Comparison of ENCODE assay signal across 7 cellular contexts in genomic region chr15:45187894-45188830, GRCh38. TPM values are rescaled to one million over a fixed set of nuclear protein-coding genes. Genes with fewer than 3 reads are reported as not detected.
DNase-seq lines count a peak whose midpoint lies in the region; ATAC-seq and TF ChIP-seq lines count a peak whose summit lies in the region.

A gene with protein sequence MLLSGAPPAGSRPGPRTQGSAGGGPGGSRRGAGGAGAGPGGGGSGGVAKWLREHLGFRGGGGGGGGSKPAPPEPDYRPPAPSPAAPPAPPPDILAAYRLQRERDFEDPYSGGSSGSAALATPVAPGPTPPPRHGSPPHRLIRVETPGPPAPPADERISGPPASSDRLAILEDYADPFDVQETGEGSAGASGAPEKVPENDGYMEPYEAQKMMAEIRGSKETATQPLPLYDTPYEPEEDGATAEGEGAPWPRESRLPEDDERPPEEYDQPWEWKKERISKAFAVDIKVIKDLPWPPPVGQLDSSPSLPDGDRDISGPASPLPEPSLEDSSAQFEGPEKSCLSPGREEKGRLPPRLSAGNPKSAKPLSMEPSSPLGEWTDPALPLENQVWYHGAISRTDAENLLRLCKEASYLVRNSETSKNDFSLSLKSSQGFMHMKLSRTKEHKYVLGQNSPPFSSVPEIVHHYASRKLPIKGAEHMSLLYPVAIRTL (minus strand): TSS chr15:45187966. CDS start chr15:45187951, 15 bp downstream.

- 4% methylated on average over 32 of the region's 57 CpGs for WGBS in mesenchymal stem cell

- peak within 1 kb of the TSS; percentile 6 for H2AK5ac ChIP-seq in mesenchymal stem cell (ENCODE audit: low read length, severe bottlenecking)

- H2AFZ ChIP-seq in mesenchymal stem cell (ENCODE audit: low read depth, low read length): no peak within 1 kb of the TSS

- H3K27me3 ChIP-seq in duodenal mucosa (ENCODE audit: control insufficient read depth in 1 of 2, insufficient read depth in 2 of 2, low read length in 2 of 2) (no peaks in the 10 kb centered on the region), mesenchymal stem cell (ENCODE audit: control insufficient read depth in 1 of 2, insufficient read depth in 1 of 2, low read length in 2 of 2) (peaks cover 9 to 23% of the 10 kb centered on the region in 2 experiments)

- peak within 1 kb of the TSS; percentile 9 for H2BK15ac ChIP-seq in mesenchymal stem cell (ENCODE audit: low read depth, poor library complexity, severe bottlenecking)

- H3K4me3 ChIP-seq in duodenal mucosa (ENCODE audit: low read depth in 1 of 2, low read length in 2 of 2) (peak within 1 kb of the TSS; percentile 84 to 89), mesenchymal stem cell (ENCODE audit: insufficient read depth in 1 of 2, low read depth in 1 of 2, low read length in 2 of 2) (peak within 1 kb of the TSS; percentile 59 to 84)

- no peak for ATAC-seq in HG03095 (IDR thresholded peaks at IDR 0.05; ENCODE audit: unreplicated experiment)

- H3K9ac ChIP-seq in duodenal mucosa (ENCODE audit: low read depth in 1 of 2, low read length in 2 of 2) (peak within 1 kb of the TSS; percentile 72 to 73), mesenchymal stem cell (ENCODE audit: low read length) (peak within 1 kb of the TSS; percentile 82)

- H3K18ac ChIP-seq in mesenchymal stem cell (ENCODE audit: low read depth in 1 of 2, low read length in 2 of 2): peak within 1 kb of the TSS in 1 of 2 experiments; percentile 4

- H3K23ac ChIP-seq in mesenchymal stem cell (ENCODE audit: low read length in 2 of 2): no peak within 1 kb of the TSS

- no peak within 1 kb of the TSS for H4K91ac ChIP-seq in mesenchymal stem cell (ENCODE audit: low read length)

- H2BK12ac ChIP-seq in mesenchymal stem cell (ENCODE audit: low read length in 2 of 2): no peak within 1 kb of the TSS

- peak; percentile 88 for DNase-seq in GM20000 (ENCODE audit: low spot score)
- DNase-seq in NCI-H2171 (lab: John Stamatoyannopoulos, UW): peak; percentile 81
- peak; percentile 68 to 80 for DNase-seq in activated CD4-positive, alpha-beta T cell treated with anti-CD3 and anti-CD28 coated beads, Interleukin-2, amount 50 U/mL, for 24 hours (ENCODE audit: low read depth in 1 of 2, low spot score in 1 of 2)
- DNase-seq in mesenchymal stem cell: peak; percentile 43
- peak; percentile 63 for DNase-seq in stimulated activated CD8-positive, alpha-beta memory T cell treated with anti-CD3 and anti-CD28 coated beads, Interleukin-12 subunit alpha, Interleukin-12 subunit beta, amount 100 ng/mL, for 4 hours (ENCODE audit: low read depth)

- no peak within 1 kb of the TSS for H3K14ac ChIP-seq in mesenchymal stem cell (ENCODE audit: low read length in 2 of 2)

- H2BK120ac ChIP-seq in mesenchymal stem cell (ENCODE audit: low read depth, low read length): peak within 1 kb of the TSS; percentile 45

- H3K36me3 ChIP-seq in duodenal mucosa (ENCODE audit: control insufficient read depth in 1 of 2, insufficient read depth in 2 of 2, low read length in 2 of 2) (no peaks in the 10 kb centered on the region), mesenchymal stem cell (ENCODE audit: control insufficient read depth in 1 of 2, insufficient read depth in 2 of 2, low read depth in 1 of 2, low read length in 2 of 2) (no peaks in the 10 kb centered on the region)

- H3K79me1 ChIP-seq in mesenchymal stem cell (replicated peaks; ENCODE audit: low read length, poor library complexity, severe bottlenecking): peaks cover 12% of the 10 kb centered on the region

- H4K8ac ChIP-seq in mesenchymal stem cell (ENCODE audit: low read length): no peak within 1 kb of the TSS

- H2BK5ac ChIP-seq in mesenchymal stem cell (ENCODE audit: low read depth, low read length, poor library complexity, severe bottlenecking): no peak within 1 kb of the TSS

- peak within 1 kb of the TSS in 1 of 2 experiments; percentile 42 for H3K4ac ChIP-seq in mesenchymal stem cell (ENCODE audit: low read depth in 1 of 2, low read length in 2 of 2)

- H3K9me3 ChIP-seq in duodenal mucosa (ENCODE audit: control insufficient read depth in 1 of 2, low read length in 2 of 2) (no peaks in the 10 kb centered on the region), mesenchymal stem cell (ENCODE audit: control insufficient read depth, low read length) (no peaks in the 10 kb centered on the region)

- no peak within 1 kb of the TSS for H3K27ac ChIP-seq in duodenal mucosa (ENCODE audit: low read depth, low read length)
- H3K27ac ChIP-seq in mesenchymal stem cell (ENCODE audit: low read length, poor library complexity, severe bottlenecking): no peak within 1 kb of the TSS

- no peak for TF ChIP-seq CTCF in GM20000 (IDR thresholded peaks at IDR 0.05; ENCODE audit: extremely low read depth, missing control alignments)

- H3K4me1 ChIP-seq in duodenal mucosa (ENCODE audit: control insufficient read depth in 1 of 2, insufficient read depth in 2 of 2, low read length in 2 of 2): peaks cover 27 to 42% of the 10 kb centered on the region in 2 donors
- peaks cover 27% of the 10 kb centered on the region for H3K4me1 ChIP-seq in mesenchymal stem cell (ENCODE audit: control insufficient read depth, insufficient read depth, low read depth, low read length)

- peak within 1 kb of the TSS; percentile 85 for H3K4me2 ChIP-seq in mesenchymal stem cell (ENCODE audit: low read length, poor library complexity, severe bottlenecking)

RNA-seq across cellular contexts. Expression of the gene that starts here (rescaled TPM):
- 1.3 TPM for polyA plus RNA-seq in mesenchymal stem cell (2013, experiment 1 of 2)
- polyA plus RNA-seq in mesenchymal stem cell (2013, experiment 2 of 2): 1.8 TPM
